In the genomic region with DNA sequence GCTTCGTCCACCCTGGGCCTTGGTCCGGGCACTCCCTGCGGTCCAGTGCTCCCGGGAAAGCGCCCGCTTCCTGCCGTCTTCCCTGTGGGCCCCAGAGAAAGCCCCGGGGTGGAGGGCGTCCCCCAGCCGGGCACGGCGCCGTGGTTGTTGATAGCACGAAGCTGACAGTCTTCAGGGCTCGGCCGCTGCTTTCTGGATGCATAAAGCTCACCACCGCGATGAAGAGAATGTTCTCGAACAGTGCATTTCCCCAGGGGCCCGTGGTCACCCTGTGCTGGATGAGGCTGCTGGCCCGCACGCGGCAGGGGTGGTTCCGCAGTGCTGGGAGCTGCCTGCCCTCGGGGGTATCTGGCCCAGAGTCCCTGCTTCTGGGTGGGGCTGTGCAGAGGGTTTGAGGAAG, we compare ENCODE assay signal across 21 cellular contexts. TPM values are rescaled to one million over a fixed set of nuclear protein-coding genes. Genes with fewer than 3 reads are reported as not detected.
A peak's percentile ranks its signal among the peaks of the same experiment; 100 is the strongest.
DNase-seq lines count a peak whose midpoint lies in the region; ATAC-seq, FAIRE-seq and TF ChIP-seq lines count a peak whose summit lies in the region.
"Had no signal": no experiment of that assay in that cellular context is flagged by ENCODE, and none has a peak within 500 bp of the region (broad histone marks: within the 10 kb centered on the region; RNA-seq: fewer than 3 reads in every experiment).

No MANE protein-coding gene starts in this region.

- DNase-seq in HepG2 (ENCODE audit: low spot score), result no peak
- DNase-seq in right lobe of liver, result no peak
- DNase-seq in HL-60 (ENCODE audit: low read depth in 1 of 2, low spot score in 1 of 2), result no peak
- DNase-seq in K562 (ENCODE audit: extremely low read depth in 1 of 4, low spot score in 3 of 4), result no peak
- no peak for DNase-seq in neuronal stem cell (ENCODE audit: low spot score)
- no peak for DNase-seq in activated effector memory CD4-positive, alpha-beta T cell treated with Interleukin-2 at 50 U/mL for 16 hours
- DNase-seq in activated CD4-positive, alpha-beta T cell treated with anti-CD3 and anti-CD28 coated beads, Interleukin-2, amount 10 ng/mL, durations not matched to agents 7 days and 5 days, result no peak
- DNase-seq: AML-193; Caco-2; Calu3; CD4-positive, alpha-beta T cell; CD8-positive, alpha-beta T cell; DMS79 treated with DMSO at 0.1 percent for 48 hours had no signal

- H3K79me1 ChIP-seq in neuronal stem cell (ENCODE audit: low read depth, low read length), result peaks cover 1% of the 10 kb centered on the region

- no peak overlapping the region for H4K91ac ChIP-seq in neuronal stem cell (ENCODE audit: low read depth, low read length, poor library complexity)

- H3K9ac ChIP-seq in HepG2 (ENCODE audit: insufficient read depth, low read depth, low read length) (no peak overlapping the region), K562 (ENCODE audit: insufficient read depth in 1 of 2, low read depth in 2 of 2, low read length in 2 of 2) (no peak overlapping the region), neuronal stem cell (ENCODE audit: low read depth, low read length, poor library complexity) (peak overlapping the region; percentile 44)

- H2BK5ac ChIP-seq in neuronal stem cell (ENCODE audit: low read length), result peak overlapping the region; percentile 66

- H3K4ac ChIP-seq in neuronal stem cell (ENCODE audit: low read length), result no peak overlapping the region

- no peaks in the 10 kb centered on the region for H3K36me3 Mint-ChIP-seq in activated CD4-positive, alpha-beta T cell treated with anti-CD3 and anti-CD28 coated beads, Interleukin-2, amount 10 ng/mL, durations not matched to agents 7 days and 5 days (ENCODE audit: low read depth)
- H3K36me3 Mint-ChIP-seq: CD8-positive, alpha-beta T cell had no signal

- TF ChIP-seq EP300 in HepG2 (IDR thresholded peaks at IDR 0.05; ENCODE audit: low read depth in 2 of 2, low read length in 2 of 2) (no peak), HepG2 (CRISPR knock-in tag; IDR thresholded peaks at IDR 0.05; ENCODE audit: borderline replicate concordance) (no peak), K562 (IDR thresholded peaks at IDR 0.05; ENCODE audit: low read length) (no peak)

- no peak overlapping the region for H2AFZ ChIP-seq in HepG2 (ENCODE audit: low read length)
- no peak overlapping the region for H2AFZ ChIP-seq in K562 (ENCODE audit: low read depth, low read length)
- no peak overlapping the region for H2AFZ ChIP-seq in neuronal stem cell (ENCODE audit: low read length)

- H3K79me2 ChIP-seq in HepG2 (ENCODE audit: insufficient read depth, low read length) (no peaks in the 10 kb centered on the region), K562 (ENCODE audit: control insufficient read depth, insufficient read depth, low read length) (no peaks in the 10 kb centered on the region)

- intact Hi-C loops in HepG2 (cut with micrococcal nuclease; ENCODE audit: unreplicated experiment) (no loop called here), right lobe of liver (cut with DNase I) (no loop called here), K562 (cut with micrococcal nuclease) (no loop called here)

- ATAC-seq in HepG2, result no peak
- no peak for ATAC-seq in right lobe of liver
- ATAC-seq in K562, result no peak
- ATAC-seq in GM18858 (IDR thresholded peaks at IDR 0.05; ENCODE audit: unreplicated experiment), result no peak
- ATAC-seq: A549; CD8-positive, alpha-beta T cell had no signal

- no peak overlapping the region for H3K4me3 ChIP-seq in HepG2 (replicated peaks in 1 of 3; ENCODE audit: insufficient read depth in 1 of 3, low read depth in 2 of 3, low read length in 3 of 3)
- H3K4me3 ChIP-seq in right lobe of liver, result no peak overlapping the region
- H3K4me3 ChIP-seq in HL-60 (replicated peaks; ENCODE audit: insufficient read depth, low read length), result no peak overlapping the region
- no peak overlapping the region for H3K4me3 ChIP-seq in K562
- H3K4me3 ChIP-seq in neuronal stem cell (ENCODE audit: low read length in 2 of 2), result no peak overlapping the region
- H3K4me3 ChIP-seq: A549 had no signal

- no peak overlapping the region for H2AK5ac ChIP-seq in neuronal stem cell (ENCODE audit: low read depth, low read length)

- H3K23ac ChIP-seq in neuronal stem cell (ENCODE audit: low read depth, low read length, poor library complexity), result no peak overlapping the region

- peak overlapping the region; percentile 61 for H2BK120ac ChIP-seq in neuronal stem cell (ENCODE audit: low read depth, low read length)

- H4K20me1 ChIP-seq in HepG2 (ENCODE audit: insufficient read depth, low read length), result no peaks in the 10 kb centered on the region
- no peaks in the 10 kb centered on the region for H4K20me1 ChIP-seq in K562 (replicated peaks; ENCODE audit: control insufficient read depth, insufficient read depth, low read length)

- no peak for TF ChIP-seq POLR2A in HepG2 (IDR thresholded peaks at IDR 0.05; ENCODE audit: insufficient read depth in 1 of 2, low read depth in 2 of 2, low read length in 2 of 2)
- TF ChIP-seq POLR2A in right lobe of liver (IDR thresholded peaks at IDR 0.05), result no peak
- no peak for TF ChIP-seq POLR2A in K562 (conservative IDR thresholded peaks at IDR 0.05)

- no peaks in the 10 kb centered on the region for H3K9me3 Mint-ChIP-seq in activated CD4-positive, alpha-beta T cell treated with anti-CD3 and anti-CD28 coated beads, Interleukin-2, amount 10 ng/mL, durations not matched to agents 7 days and 5 days
- H3K9me3 Mint-ChIP-seq: CD4-positive, alpha-beta T cell; CD8-positive, alpha-beta T cell had no signal

- BruUV-seq in HepG2 (replicated peaks; lab: Mats Ljungman, UMichigan), result no TSS peak
- no TSS peak for BruUV-seq in K562 (replicated peaks; lab: Mats Ljungman, UMichigan)

- H2BK12ac ChIP-seq in neuronal stem cell (ENCODE audit: low read length), result no peak overlapping the region

- 78% methylated on average over 20 of the region's 25 CpGs for WGBS in HepG2 (ENCODE audit: low lambda C conversion rate)
- WGBS in right lobe of liver (ENCODE audit: insufficient coverage, low coverage, low lambda C conversion rate, missing lambda C conversion rate), result 80% methylated on average over 11 of the region's 25 CpGs
- 76% methylated on average over 13 of the region's 25 CpGs for WGBS in K562 (ENCODE audit: insufficient coverage, low coverage, missing lambda C conversion rate)
- no CpG with 5 or more reads among the region's 25 CpGs for WGBS in neuronal stem cell (ENCODE audit: extremely low coverage in 2 of 2, insufficient read length in 2 of 2, insufficient replicate concordance in 1 of 2), 2 donors

- no peak overlapping the region for H2BK15ac ChIP-seq in neuronal stem cell (ENCODE audit: low read length)

- no peak for TF ChIP-seq CTCF in HepG2 (CRISPR knock-in tag; IDR thresholded peaks at IDR 0.05)
- TF ChIP-seq CTCF in right lobe of liver (IDR thresholded peaks at IDR 0.05), result no peak
- no peak for TF ChIP-seq CTCF in HL-60 (IDR thresholded peaks at IDR 0.05; ENCODE audit: insufficient read depth, low read length)
- no peak for TF ChIP-seq CTCF in K562 (IDR thresholded peaks at IDR 0.05 in 2 of 3, conservative IDR thresholded peaks at IDR 0.05 in 1 of 3; ENCODE audit: insufficient read depth in 2 of 3, low read depth in 1 of 3, low read length in 3 of 3)

- H3K4me1 ChIP-seq in HepG2 (ENCODE audit: insufficient read depth, low read length) (no peaks in the 10 kb centered on the region), right lobe of liver (no peaks in the 10 kb centered on the region), K562 (replicated peaks in 1 of 2; ENCODE audit: control insufficient read depth in 2 of 2, insufficient read depth in 2 of 2, low read length in 2 of 2) (peaks cover 0 to 76% of the 10 kb centered on the region in 2 experiments; a peak in 2 of 5 replicates), neuronal stem cell (ENCODE audit: control insufficient read depth in 2 of 2, insufficient read depth in 1 of 2, low read depth in 1 of 2, low read length in 2 of 2) (no peaks in the 10 kb centered on the region)
- H3K4me1 ChIP-seq: A549, Caco-2 had no signal

- H3K9me3 ChIP-seq in HepG2 (ENCODE audit: low read length), result no peaks in the 10 kb centered on the region
- H3K9me3 ChIP-seq in right lobe of liver, result no peaks in the 10 kb centered on the region
- H3K9me3 ChIP-seq in K562 (replicated peaks; ENCODE audit: control insufficient read depth, insufficient read depth, low read depth, low read length), result no peaks in the 10 kb centered on the region
- no peaks in the 10 kb centered on the region for H3K9me3 ChIP-seq in neuronal stem cell (replicated peaks in 1 of 2; ENCODE audit: control insufficient read depth in 2 of 2, insufficient read depth in 1 of 2, low read depth in 1 of 2, low read length in 2 of 2)
- H3K9me3 ChIP-seq: A549, Caco-2 had no signal

- CTCF ChIA-PET in HepG2 (lab: Yijun Ruan, JAX; ENCODE audit: low intra/inter-chr PET ratio, low total read pairs), result no interaction called here
- CTCF ChIA-PET in K562 (lab: Yijun Ruan, JAX; ENCODE audit: low intra/inter-chr PET ratio), result no interaction called here
- CTCF ChIA-PET in activated CD4-positive, alpha-beta T cell treated with anti-CD3 and anti-CD28 coated beads, Interleukin-2, amount 10 ng/mL, durations not matched to agents 7 days and 5 days (lab: Charles Lee), result interaction anchor here (1.4 kb wide), 1 partner anchor 18 kb away, joined by 4 read pairs; no protein-coding TSS in a partner anchor

- no peak overlapping the region for H4K8ac ChIP-seq in neuronal stem cell (ENCODE audit: low read depth, low read length)

- 0 out of 5 replicates have a peak, but pooled peaks cover 0 to 2% of the 10 kb centered on the region in 2 experiments for H3K27me3 ChIP-seq in HepG2 (ENCODE audit: control insufficient read depth in 1 of 2, insufficient read depth in 2 of 2, low read length in 2 of 2)
- no peaks in the 10 kb centered on the region for H3K27me3 ChIP-seq in right lobe of liver
- no peaks in the 10 kb centered on the region for H3K27me3 ChIP-seq in HL-60 (ENCODE audit: insufficient read depth, poor library complexity, severe bottlenecking)
- no peaks in the 10 kb centered on the region for H3K27me3 ChIP-seq in K562 (ENCODE audit: control insufficient read depth in 2 of 2, insufficient read depth in 2 of 2, low read length in 2 of 2)
- H3K27me3 ChIP-seq in neuronal stem cell (ENCODE audit: control insufficient read depth in 3 of 3, insufficient read depth in 3 of 3, low read depth in 1 of 3, low read length in 3 of 3), result no peaks in the 10 kb centered on the region

- H3K4me2 ChIP-seq in HepG2 (ENCODE audit: low read depth, low read length) (no peak overlapping the region), K562 (ENCODE audit: insufficient read depth, low read length) (no peak overlapping the region), neuronal stem cell (ENCODE audit: insufficient read depth, low read length, poor library complexity, severe bottlenecking) (no peak overlapping the region)
- H3K4me2 ChIP-seq: A549 had no signal

- FAIRE-seq in HepG2 (lab: Jason Lieb, UNC) (no peak), K562 (lab: Jason Lieb, UNC) (no peak)
- FAIRE-seq: A549, D721Med, G401.6, GM12891 had no signal

- TF ChIP-seq RAD21 in HepG2 (CRISPR knock-in tag; IDR thresholded peaks at IDR 0.05) (no peak), K562 (CRISPR knock-in tag; conservative IDR thresholded peaks at IDR 0.05 in 1 of 2, IDR thresholded peaks at IDR 0.05 in 1 of 2) (no peak)

- H3K27ac ChIP-seq in HepG2 (ENCODE audit: extremely low read length, insufficient read depth, low read length), result no peak overlapping the region
- H3K27ac ChIP-seq in right lobe of liver, result no peak overlapping the region
- peak overlapping the region; percentile 39; the same call in 1 of the 2 replicates for H3K27ac ChIP-seq in HL-60 (replicated peaks)
- H3K27ac ChIP-seq in K562 (ENCODE audit: extremely low read depth, low read depth, low read length), result no peak overlapping the region
- H3K27ac ChIP-seq in neuronal stem cell (replicated peaks; ENCODE audit: low read length), result no peak overlapping the region
- H3K27ac ChIP-seq: 22Rv1, A549, C4-2B had no signal

- H3K4me3 Mint-ChIP-seq in activated CD4-positive, alpha-beta T cell treated with anti-CD3 and anti-CD28 coated beads, Interleukin-2, amount 10 ng/mL, durations not matched to agents 7 days and 5 days, result no peak overlapping the region
- H3K4me3 Mint-ChIP-seq: B cell; CD4-positive, alpha-beta T cell; CD8-positive, alpha-beta T cell had no signal

- POLR2A ChIA-PET in HepG2 (lab: Yijun Ruan, JAX), result no interaction called here
- POLR2A ChIA-PET in K562 (lab: Yijun Ruan, JAX), result interaction anchor here (0.9 to 1.2 kb wide), 2 partner anchors 10 to 61 kb away, joined by 3 read pairs; no protein-coding TSS in a partner anchor
- POLR2A ChIA-PET in activated CD4-positive, alpha-beta T cell treated with anti-CD3 and anti-CD28 coated beads, Interleukin-2, amount 10 ng/mL, durations not matched to agents 7 days and 5 days (lab: Charles Lee), result no interaction called here

- no peak overlapping the region for H3K18ac ChIP-seq in neuronal stem cell (ENCODE audit: low read length)

- H3K36me3 ChIP-seq in HepG2 (replicated peaks in 1 of 2; ENCODE audit: control insufficient read depth in 1 of 2, insufficient read depth in 2 of 2, low read length in 2 of 2) (no peaks in the 10 kb centered on the region), right lobe of liver (no peaks in the 10 kb centered on the region), K562 (ENCODE audit: control insufficient read depth, insufficient read depth, low read length) (no peaks in the 10 kb centered on the region), neuronal stem cell (replicated peaks in 1 of 2; ENCODE audit: control insufficient read depth in 2 of 2, insufficient read depth in 2 of 2, low read length in 2 of 2) (peaks cover 5 to 43% of the 10 kb centered on the region in 2 donors)

- H3K9me1 ChIP-seq in K562 (ENCODE audit: control insufficient read depth, insufficient read depth, low read length), result no peaks in the 10 kb centered on the region

- in situ Hi-C loops in HepG2 (cut with HindIII; ENCODE audit: extremely low pct_ligation_motif_present, low pct_unique_long_range_greater_than_20kb), result no loop called here
- in situ Hi-C loops in K562 (cut with MboI), result no loop called here

- no peaks in the 10 kb centered on the region for H3K27me3 Mint-ChIP-seq in activated CD4-positive, alpha-beta T cell treated with anti-CD3 and anti-CD28 coated beads, Interleukin-2, amount 10 ng/mL, durations not matched to agents 7 days and 5 days
- H3K27me3 Mint-ChIP-seq: CD4-positive, alpha-beta T cell had no signal

- peaks cover 4% of the 10 kb centered on the region for H3K4me1 Mint-ChIP-seq in activated CD4-positive, alpha-beta T cell treated with anti-CD3 and anti-CD28 coated beads, Interleukin-2, amount 10 ng/mL, durations not matched to agents 7 days and 5 days

- H3K27ac Mint-ChIP-seq in activated CD4-positive, alpha-beta T cell treated with anti-CD3 and anti-CD28 coated beads, Interleukin-2, amount 10 ng/mL, durations not matched to agents 7 days and 5 days, result no peak overlapping the region
- H3K27ac Mint-ChIP-seq: B cell; CD4-positive, alpha-beta T cell; CD8-positive, alpha-beta T cell had no signal

- H3K14ac ChIP-seq in neuronal stem cell (ENCODE audit: low read length), result no peak overlapping the region

RNA-seq across cellular contexts. Expression of gene BAHCC1, which starts 53.2 kb away (rescaled TPM):
- total RNA-seq in HepG2 (2016; rRNA removed; fragmentation: Illumina TruSeq; extraction: Trizol) (0.94 and 1.7 TPM in 2 replicates), right lobe of liver (1 to 10 TPM; 2.5 to 6.4 (median 4.9) TPM), K562 (2014; rRNA removed) (11.1 and 13.9 TPM in 2 replicates), K562 (2014; rRNA removed; fragmentation: Illumina TruSeq; extraction: Trizol) (2.1 and 2.6 TPM in 2 replicates), K562 (2015; rRNA removed; fragmentation: Illumina TruSeq; extraction: Trizol) (5.0 and 6.5 TPM in 2 replicates), K562 (2021) (20.8 and 26.9 TPM in 2 replicates)
- 1.4 and 1.8 TPM in 2 replicates for total RNA-seq in HepG2 (2016; cell fraction: cytosol; rRNA removed; fragmentation: Illumina TruSeq; extraction: Trizol; ENCODE audit: low read depth)
- 1.2 and 1.8 TPM in 2 replicates for total RNA-seq in HepG2 (2016; cell fraction: insoluble cytoplasmic fraction; rRNA removed; fragmentation: Illumina TruSeq; extraction: Trizol)
- total RNA-seq in HepG2 (2016; cell fraction: membrane; rRNA removed; fragmentation: Illumina TruSeq; extraction: Trizol), result 1.2 and 1.9 TPM in 2 replicates
- 2.8 and 3.9 TPM in 2 replicates for total RNA-seq in HepG2 (2016; cell fraction: nucleus; rRNA removed; fragmentation: Illumina TruSeq; extraction: Trizol)
- polyA plus RNA-seq in HepG2 (2011; rRNA removed) (1.4 TPM in 2 replicates), K562 (2011; rRNA removed) (4.4 and 11.8 TPM in 2 replicates), K562 (2014; fragmentation: Illumina TruSeq; extraction: Trizol) (5.5 and 6.8 TPM in 2 replicates), K562 (2014; fragmentation: Nextera tagmentation; extraction: Ambion mirVana) (under 1 TPM; 0.14 to 0.24 TPM), K562 (2014; rRNA removed) (17.2 and 23.3 TPM in 2 replicates)
- 0.42 and 0.64 TPM in 2 replicates for polyA plus RNA-seq in HepG2 (2011; cell fraction: cytosol; rRNA removed)
- 15.9 and 22.2 TPM in 2 replicates for polyA plus RNA-seq in HepG2 (2011; cell fraction: nucleus; rRNA removed)
- polyA plus RNA-seq in HepG2 (2012), result 1.8 and 2.5 TPM in 2 replicates
- polyA plus RNA-seq in HepG2 (2016; cell fraction: cytosol; fragmentation: Illumina TruSeq; extraction: Trizol; ENCODE audit: low read depth), result 1.1 and 1.4 TPM in 2 replicates
- polyA plus RNA-seq in HepG2 (2016; cell fraction: insoluble cytoplasmic fraction; fragmentation: Illumina TruSeq; extraction: Trizol; ENCODE audit: low read depth), result 1.3 and 1.9 TPM in 2 replicates
- polyA plus RNA-seq in HepG2 (2016; cell fraction: membrane; fragmentation: Illumina TruSeq; extraction: Trizol; ENCODE audit: low read depth), result 1.9 and 2.3 TPM in 2 replicates
- polyA plus RNA-seq in HepG2 (2016; cell fraction: nucleus; fragmentation: Illumina TruSeq; extraction: Trizol; ENCODE audit: insufficient read depth, low read depth), result 9.5 and 11.0 TPM in 2 replicates
- 1.7 and 5.4 TPM in 2 replicates for polyA minus RNA-seq in HepG2 (2011; rRNA and poly(A)+ RNA removed; ENCODE audit: low replicate concordance)
- 1.1 and 1.9 TPM in 2 replicates for polyA minus RNA-seq in HepG2 (2011; cell fraction: cytosol; rRNA and poly(A)+ RNA removed)
- polyA minus RNA-seq in HepG2 (2011; cell fraction: nucleus; rRNA and poly(A)+ RNA removed), result 5.5 and 5.9 TPM in 2 replicates
- total RNA-seq in K562 (2011; cell fraction: chromatin; rRNA removed; ENCODE audit: low replicate concordance), result 32.5 and 87.9 TPM in 2 replicates
- 48.6 and 57.5 TPM in 2 replicates for total RNA-seq in K562 (2011; cell fraction: nucleolus; rRNA removed)
- 39.0 and 40.6 TPM in 2 replicates for total RNA-seq in K562 (2011; cell fraction: nucleoplasm; rRNA removed)
- 8.6 and 8.8 TPM in 2 replicates for polyA plus RNA-seq in K562 (2011; cell fraction: cytosol; rRNA removed)
- polyA plus RNA-seq in K562 (2011; cell fraction: nucleus; rRNA removed), result 112 and 139 TPM in 2 replicates
- polyA plus RNA-seq in K562 (2012), result 14.4 and 22.5 TPM in 2 replicates
- polyA minus RNA-seq in K562 (2011; rRNA and poly(A)+ RNA removed), result 0.72 and 2.7 TPM in 2 replicates
- polyA minus RNA-seq in K562 (2011; cell fraction: cytosol; rRNA and poly(A)+ RNA removed), result 6.8 and 8.7 TPM in 2 replicates
- polyA minus RNA-seq in K562 (2011; cell fraction: nucleus; rRNA and poly(A)+ RNA removed), result 12.7 and 15.3 TPM in 2 replicates
- 15.9 TPM for polyA plus RNA-seq in neuronal stem cell (2013, experiment 1 of 2)
- 17.5 TPM for polyA plus RNA-seq in neuronal stem cell (2013, experiment 2 of 2)
- not detected for total RNA-seq in activated CD4-positive, alpha-beta T cell treated with anti-CD3 and anti-CD28 coated beads, Interleukin-2, amount 10 ng/mL, durations not matched to agents 7 days and 5 days

Comparison
In these comparisons a context has a peak if more than half of its experiments do, and no peak if none do; other contexts are left out.
1. Of the 241 proteins assayed by ChIP-seq in both HepG2 and K562: peak only in HepG2: ZBTB33; only in K562: POLR2G; in both: none; in neither: 239.